Comparison of ENCODE assay signal across 1 cellular context in genomic region chr5:151042453-151043093, GRCh38.
TF ChIP-seq lines count a peak whose summit lies in the region.

No MANE protein-coding gene starts in this region.

TF ChIP-seq in H1, 55 proteins besides CTCF, POLR2A, EP300 and RAD21:
- no peak for TF ChIP-seq SIX5 (IDR thresholded peaks at IDR 0.05; ENCODE audit: low read depth, low read length)
- TF ChIP-seq JUN (IDR thresholded peaks at IDR 0.05; ENCODE audit: low read depth, low read length): no peak
- no peak for TF ChIP-seq SRF (IDR thresholded peaks at IDR 0.05; ENCODE audit: low read depth, low read length)
- TF ChIP-seq ZNF274 (IDR thresholded peaks at IDR 0.05; ENCODE audit: borderline replicate concordance, extremely low read depth, low read length): no peak
- TF ChIP-seq TEAD4 (IDR thresholded peaks at IDR 0.05; ENCODE audit: low read depth, low read length): no peak
- TF ChIP-seq TBP (IDR thresholded peaks at IDR 0.05; ENCODE audit: low read depth, low read length): no peak
- TF ChIP-seq E2F6 (IDR thresholded peaks at IDR 0.05): no peak
- no peak for TF ChIP-seq KDM1A (IDR thresholded peaks at IDR 0.05; ENCODE audit: borderline replicate concordance, low read length)
TF ChIP-seq in H1: peak in this region for 0.
